ENCODE assay signal across 9 cellular contexts in the genomic region with DNA sequence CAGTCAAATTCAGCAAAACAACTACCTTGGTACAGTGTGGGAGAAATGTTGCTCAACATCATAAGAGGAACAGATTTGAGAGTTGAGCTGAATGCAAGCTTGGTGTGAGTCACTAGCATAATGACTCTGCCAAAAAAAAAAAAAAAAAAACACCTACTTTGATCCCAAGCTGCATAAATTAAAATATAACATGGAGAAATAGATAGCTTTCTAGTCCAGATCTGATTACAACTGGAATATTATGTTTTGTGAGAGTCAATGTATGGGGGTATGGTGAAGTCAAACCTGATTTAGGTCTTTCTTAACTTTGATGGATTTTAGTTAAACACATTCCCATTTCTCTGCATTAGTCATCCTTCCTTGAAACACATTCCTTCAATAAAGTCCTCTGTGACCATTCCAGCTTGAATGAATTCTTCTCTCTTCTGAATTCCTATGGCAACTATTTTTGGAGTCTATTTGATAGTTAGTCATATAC.
DNase-seq lines count a peak whose midpoint lies in the region; ATAC-seq, FAIRE-seq and TF ChIP-seq lines count a peak whose summit lies in the region.
"Had no signal": no experiment of that assay in that cellular context is flagged by ENCODE, and none has a peak within 500 bp of the region (broad histone marks: within the 10 kb centered on the region; RNA-seq: fewer than 3 reads in every experiment).

No MANE protein-coding gene starts in this region.

- DNase-seq in H54 (ENCODE audit: insufficient read length, low spot score): peak; percentile 27
- DNase-seq in SJCRH30: peak in 1 of 2 experiments; percentile 44
- peak; percentile 92 for DNase-seq in fibroblast of mammary gland (ENCODE audit: low read depth)
- no peak for DNase-seq in progenitor cell of endocrine pancreas (ENCODE audit: low spot score, unreplicated experiment)
- no peak for DNase-seq in gastrocnemius medialis
- DNase-seq: NCI-H1092 treated with DMSO at 0.1 percent for 48 hours, nucleus accumbens had no signal

- peak overlapping the region; percentile 67 for H3K4me2 ChIP-seq in skeletal muscle satellite cell (ENCODE audit: low read length)

- H3K4me3 Mint-ChIP-seq in progenitor cell of endocrine pancreas (ENCODE audit: low read depth): no peak overlapping the region

- H3K9me3 ChIP-seq in SJCRH30 (replicated peaks) (peaks cover 6% of the 10 kb centered on the region; the same call in 1 of the 2 replicates), skeletal muscle satellite cell (replicated peaks; ENCODE audit: low read length) (peaks cover under 1% of the 10 kb centered on the region), gastrocnemius medialis (no peaks in the 10 kb centered on the region)

- H3K4me3 ChIP-seq in SJCRH30: no peak overlapping the region
- H3K4me3 ChIP-seq in fibroblast of mammary gland (ENCODE audit: control insufficient read depth, low read depth, low read length): no peak overlapping the region
- H3K4me3 ChIP-seq in skeletal muscle satellite cell (ENCODE audit: low read length): no peak overlapping the region
- H3K4me3 ChIP-seq in gastrocnemius medialis: no peak overlapping the region

- TF ChIP-seq POLR2A in H54 (IDR thresholded peaks at IDR 0.05; ENCODE audit: low read depth, low read length) (no peak), gastrocnemius medialis (IDR thresholded peaks at IDR 0.05) (no peak)

- H3K36me3 Mint-ChIP-seq in progenitor cell of endocrine pancreas (ENCODE audit: insufficient read depth): no peaks in the 10 kb centered on the region

- H3K9me3 Mint-ChIP-seq in progenitor cell of endocrine pancreas (ENCODE audit: low read depth): peaks cover 4% of the 10 kb centered on the region

- H3K4me1 ChIP-seq in SJCRH30 (peaks cover 46% of the 10 kb centered on the region), skeletal muscle satellite cell (ENCODE audit: control insufficient read depth, insufficient read depth, low read length) (peaks cover 27% of the 10 kb centered on the region), gastrocnemius medialis (no peaks in the 10 kb centered on the region)

- H3K27me3 Mint-ChIP-seq in progenitor cell of endocrine pancreas: no peaks in the 10 kb centered on the region

- in situ Hi-C loops in gastrocnemius medialis (cut with MboI; ENCODE audit: low sequenced_read_pairs in 4 of 4): no loop called here

- H3K4me1 Mint-ChIP-seq in progenitor cell of endocrine pancreas (ENCODE audit: low read depth): peaks cover 2% of the 10 kb centered on the region

- peak; percentile 70 for FAIRE-seq in H54 (lab: Jason Lieb, UNC)

- H3K27ac ChIP-seq in SJCRH30 (peak overlapping the region; percentile 65), gastrocnemius medialis (no peak overlapping the region)

- ATAC-seq in GM19324 (IDR thresholded peaks at IDR 0.05; ENCODE audit: low FRiP score, unreplicated experiment) (no peak), gastrocnemius medialis (no peak)

- H3K36me3 ChIP-seq in SJCRH30 (no peaks in the 10 kb centered on the region), skeletal muscle satellite cell (ENCODE audit: insufficient read depth, low read length) (no peaks in the 10 kb centered on the region), gastrocnemius medialis (no peaks in the 10 kb centered on the region)

- TF ChIP-seq CTCF in fibroblast of mammary gland (conservative IDR thresholded peaks at IDR 0.05; ENCODE audit: control insufficient read depth, insufficient read depth, low read depth, low read length) (no peak), progenitor cell of endocrine pancreas (IDR thresholded peaks at IDR 0.05; ENCODE audit: unreplicated experiment) (no peak), gastrocnemius medialis (IDR thresholded peaks at IDR 0.05 in 4 of 5, conservative IDR thresholded peaks at IDR 0.05 in 1 of 5) (no peak)

- H3K9ac ChIP-seq in skeletal muscle satellite cell (ENCODE audit: low read depth, low read length): no peak overlapping the region

- no peak overlapping the region for H3K27ac Mint-ChIP-seq in progenitor cell of endocrine pancreas

- no peaks in the 10 kb centered on the region for H3K27me3 ChIP-seq in SJCRH30
- H3K27me3 ChIP-seq in skeletal muscle satellite cell (ENCODE audit: control insufficient read depth, insufficient read depth, low read length): no peaks in the 10 kb centered on the region
- no peaks in the 10 kb centered on the region for H3K27me3 ChIP-seq in gastrocnemius medialis

- intact Hi-C loops in gastrocnemius medialis (cut with DNase I; ENCODE audit: low total_unique reads): no loop called here

Comparison
In these comparisons a context has a peak if more than half of its experiments do, and no peak if none do; other contexts are left out.
1. DNase-seq: peak in H54 (single experiment) and fibroblast of mammary gland (single experiment); none in progenitor cell of endocrine pancreas (single experiment) and gastrocnemius medialis (0 of 2).